Comparison of ENCODE assay signal across 1 cellular context in the genomic region with DNA sequence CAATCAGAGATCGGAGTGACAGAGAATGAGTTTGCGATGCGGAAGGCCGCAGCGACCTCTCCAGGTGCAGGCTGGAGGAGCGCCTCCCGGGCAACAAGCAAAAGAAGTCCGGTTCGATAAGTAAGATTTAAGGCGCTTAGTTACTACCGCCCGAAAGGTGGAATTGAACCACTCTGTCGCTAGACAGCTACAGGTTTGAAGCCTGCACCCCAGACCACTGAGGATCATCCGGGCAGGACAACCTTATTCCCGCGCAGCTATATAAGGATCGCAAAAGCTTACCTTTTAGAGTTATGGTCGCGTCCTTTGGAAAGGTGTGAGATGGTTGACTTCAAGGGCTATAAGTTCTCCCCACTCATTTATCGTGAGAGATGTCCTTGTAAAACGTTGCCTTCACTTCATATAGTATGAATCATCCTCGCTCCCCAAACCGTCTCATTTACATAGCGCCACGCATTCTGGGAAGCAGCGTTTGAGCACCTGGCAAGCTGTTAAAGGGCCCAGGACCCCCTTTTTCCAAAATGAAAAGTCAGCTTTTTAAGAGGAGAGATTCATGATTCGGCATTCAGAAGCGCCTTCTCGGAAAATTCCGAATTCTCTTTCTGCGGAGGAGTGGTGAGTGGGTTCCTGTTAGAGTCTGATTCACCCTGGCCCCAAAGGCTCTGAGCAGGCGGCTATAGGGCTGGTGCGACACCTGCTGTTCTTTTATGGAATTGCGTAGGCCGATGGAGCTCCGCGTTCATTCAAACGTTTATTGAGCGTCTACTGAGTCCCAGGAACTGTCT.
A peak's percentile ranks its signal among the peaks of the same experiment; 100 is the strongest.
TF ChIP-seq lines count a peak whose summit lies in the region.

No MANE protein-coding gene starts in this region.

TF ChIP-seq in HepG2, 621 proteins besides CTCF, POLR2A, EP300 and RAD21 (continued from another document and continues in another):
- TF ChIP-seq, protein P1, sequence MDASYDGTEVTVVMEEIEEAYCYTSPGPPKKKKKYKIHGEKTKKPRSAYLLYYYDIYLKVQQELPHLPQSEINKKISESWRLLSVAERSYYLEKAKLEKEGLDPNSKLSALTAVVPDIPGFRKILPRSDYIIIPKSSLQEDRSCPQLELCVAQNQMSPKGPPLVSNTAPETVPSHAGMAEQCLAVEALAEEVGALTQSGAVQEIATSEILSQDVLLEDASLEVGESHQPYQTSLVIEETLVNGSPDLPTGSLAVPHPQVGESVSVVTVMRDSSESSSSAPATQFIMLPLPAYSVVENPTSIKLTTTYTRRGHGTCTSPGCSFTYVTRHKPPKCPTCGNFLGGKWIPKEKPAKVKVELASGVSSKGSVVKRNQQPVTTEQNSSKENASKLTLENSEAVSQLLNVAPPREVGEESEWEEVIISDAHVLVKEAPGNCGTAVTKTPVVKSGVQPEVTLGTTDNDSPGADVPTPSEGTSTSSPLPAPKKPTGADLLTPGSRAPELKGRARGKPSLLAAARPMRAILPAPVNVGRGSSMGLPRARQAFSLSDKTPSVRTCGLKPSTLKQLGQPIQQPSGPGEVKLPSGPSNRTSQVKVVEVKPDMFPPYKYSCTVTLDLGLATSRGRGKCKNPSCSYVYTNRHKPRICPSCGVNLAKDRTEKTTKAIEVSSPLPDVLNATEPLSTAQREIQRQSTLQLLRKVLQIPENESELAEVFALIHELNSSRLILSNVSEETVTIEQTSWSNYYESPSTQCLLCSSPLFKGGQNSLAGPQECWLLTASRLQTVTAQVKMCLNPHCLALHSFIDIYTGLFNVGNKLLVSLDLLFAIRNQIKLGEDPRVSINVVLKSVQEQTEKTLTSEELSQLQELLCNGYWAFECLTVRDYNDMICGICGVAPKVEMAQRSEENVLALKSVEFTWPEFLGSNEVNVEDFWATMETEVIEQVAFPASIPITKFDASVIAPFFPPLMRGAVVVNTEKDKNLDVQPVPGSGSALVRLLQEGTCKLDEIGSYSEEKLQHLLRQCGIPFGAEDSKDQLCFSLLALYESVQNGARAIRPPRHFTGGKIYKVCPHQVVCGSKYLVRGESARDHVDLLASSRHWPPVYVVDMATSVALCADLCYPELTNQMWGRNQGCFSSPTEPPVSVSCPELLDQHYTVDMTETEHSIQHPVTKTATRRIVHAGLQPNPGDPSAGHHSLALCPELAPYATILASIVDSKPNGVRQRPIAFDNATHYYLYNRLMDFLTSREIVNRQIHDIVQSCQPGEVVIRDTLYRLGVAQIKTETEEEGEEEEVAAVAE (CRISPR knock-in tag; IDR thresholded peaks at IDR 0.05; ENCODE audit: borderline replicate concordance) = peak; percentile 16; the same call in 1 of the 2 replicates
- TF ChIP-seq, protein P2, sequence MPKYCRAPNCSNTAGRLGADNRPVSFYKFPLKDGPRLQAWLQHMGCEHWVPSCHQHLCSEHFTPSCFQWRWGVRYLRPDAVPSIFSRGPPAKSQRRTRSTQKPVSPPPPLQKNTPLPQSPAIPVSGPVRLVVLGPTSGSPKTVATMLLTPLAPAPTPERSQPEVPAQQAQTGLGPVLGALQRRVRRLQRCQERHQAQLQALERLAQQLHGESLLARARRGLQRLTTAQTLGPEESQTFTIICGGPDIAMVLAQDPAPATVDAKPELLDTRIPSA (CRISPR knock-in tag; IDR thresholded peaks at IDR 0.05; ENCODE audit: borderline replicate concordance) = no peak
- TF ChIP-seq FOXP1 (IDR thresholded peaks at IDR 0.05) (no peak), FOXP1 (CRISPR knock-in tag; IDR thresholded peaks at IDR 0.05) (no peak), REXO4 (CRISPR knock-in tag; IDR thresholded peaks at IDR 0.05; ENCODE audit: borderline replicate concordance) (no peak), ZC3H13 (CRISPR knock-in tag; IDR thresholded peaks at IDR 0.05) (peak; percentile 47; the same call in 1 of the 2 replicates), NCOA2 (CRISPR knock-in tag; IDR thresholded peaks at IDR 0.05) (no peak), PRPF4 (IDR thresholded peaks at IDR 0.05; ENCODE audit: low read depth, low read length, poor library complexity, severe bottlenecking) (peak; percentile 40), NPAS2 (CRISPR knock-in tag; IDR thresholded peaks at IDR 0.05; ENCODE audit: borderline replicate concordance) (no peak), KDM4B (CRISPR knock-in tag; IDR thresholded peaks at IDR 0.05) (0 out of 2 replicates have a peak, but pooled peaks have one; percentile 18), ZNF510 (CRISPR knock-in tag; IDR thresholded peaks at IDR 0.05; ENCODE audit: low read depth) (0 out of 2 replicates have a peak, but pooled peaks have one; percentile 56), ZFY (CRISPR knock-in tag; IDR thresholded peaks at IDR 0.05) (peak; percentile 43; the same call in 1 of the 2 replicates), HOXA5 (CRISPR knock-in tag; IDR thresholded peaks at IDR 0.05) (peak; percentile 85; the same call in 1 of the 2 replicates), RAD51 (IDR thresholded peaks at IDR 0.05; ENCODE audit: borderline replicate concordance) (no peak), MEIS2 (CRISPR knock-in tag; IDR thresholded peaks at IDR 0.05) (0 out of 2 replicates have a peak, but pooled peaks have one; percentile 25), MEF2D (CRISPR knock-in tag; IDR thresholded peaks at IDR 0.05) (peak; percentile 74; the same call in 1 of the 2 replicates), ZNF337 (CRISPR knock-in tag; IDR thresholded peaks at IDR 0.05; ENCODE audit: borderline replicate concordance, low read depth) (0 out of 2 replicates have a peak, but pooled peaks have one; percentile 29), SAP130 (CRISPR knock-in tag; IDR thresholded peaks at IDR 0.05; ENCODE audit: low read depth) (peak; percentile 68), FOXK2 (IDR thresholded peaks at IDR 0.05) (peak; percentile 5; the same call in 1 of the 2 replicates)
- TF ChIP-seq, protein P3, sequence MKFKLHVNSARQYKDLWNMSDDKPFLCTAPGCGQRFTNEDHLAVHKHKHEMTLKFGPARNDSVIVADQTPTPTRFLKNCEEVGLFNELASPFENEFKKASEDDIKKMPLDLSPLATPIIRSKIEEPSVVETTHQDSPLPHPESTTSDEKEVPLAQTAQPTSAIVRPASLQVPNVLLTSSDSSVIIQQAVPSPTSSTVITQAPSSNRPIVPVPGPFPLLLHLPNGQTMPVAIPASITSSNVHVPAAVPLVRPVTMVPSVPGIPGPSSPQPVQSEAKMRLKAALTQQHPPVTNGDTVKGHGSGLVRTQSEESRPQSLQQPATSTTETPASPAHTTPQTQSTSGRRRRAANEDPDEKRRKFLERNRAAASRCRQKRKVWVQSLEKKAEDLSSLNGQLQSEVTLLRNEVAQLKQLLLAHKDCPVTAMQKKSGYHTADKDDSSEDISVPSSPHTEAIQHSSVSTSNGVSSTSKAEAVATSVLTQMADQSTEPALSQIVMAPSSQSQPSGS (CRISPR knock-in tag; IDR thresholded peaks at IDR 0.05) = peak; percentile 68
- TF ChIP-seq, protein P4, sequence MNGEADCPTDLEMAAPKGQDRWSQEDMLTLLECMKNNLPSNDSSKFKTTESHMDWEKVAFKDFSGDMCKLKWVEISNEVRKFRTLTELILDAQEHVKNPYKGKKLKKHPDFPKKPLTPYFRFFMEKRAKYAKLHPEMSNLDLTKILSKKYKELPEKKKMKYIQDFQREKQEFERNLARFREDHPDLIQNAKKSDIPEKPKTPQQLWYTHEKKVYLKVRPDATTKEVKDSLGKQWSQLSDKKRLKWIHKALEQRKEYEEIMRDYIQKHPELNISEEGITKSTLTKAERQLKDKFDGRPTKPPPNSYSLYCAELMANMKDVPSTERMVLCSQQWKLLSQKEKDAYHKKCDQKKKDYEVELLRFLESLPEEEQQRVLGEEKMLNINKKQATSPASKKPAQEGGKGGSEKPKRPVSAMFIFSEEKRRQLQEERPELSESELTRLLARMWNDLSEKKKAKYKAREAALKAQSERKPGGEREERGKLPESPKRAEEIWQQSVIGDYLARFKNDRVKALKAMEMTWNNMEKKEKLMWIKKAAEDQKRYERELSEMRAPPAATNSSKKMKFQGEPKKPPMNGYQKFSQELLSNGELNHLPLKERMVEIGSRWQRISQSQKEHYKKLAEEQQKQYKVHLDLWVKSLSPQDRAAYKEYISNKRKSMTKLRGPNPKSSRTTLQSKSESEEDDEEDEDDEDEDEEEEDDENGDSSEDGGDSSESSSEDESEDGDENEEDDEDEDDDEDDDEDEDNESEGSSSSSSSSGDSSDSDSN (CRISPR knock-in tag; IDR thresholded peaks at IDR 0.05) = peak; percentile 75
- TF ChIP-seq, protein P5, sequence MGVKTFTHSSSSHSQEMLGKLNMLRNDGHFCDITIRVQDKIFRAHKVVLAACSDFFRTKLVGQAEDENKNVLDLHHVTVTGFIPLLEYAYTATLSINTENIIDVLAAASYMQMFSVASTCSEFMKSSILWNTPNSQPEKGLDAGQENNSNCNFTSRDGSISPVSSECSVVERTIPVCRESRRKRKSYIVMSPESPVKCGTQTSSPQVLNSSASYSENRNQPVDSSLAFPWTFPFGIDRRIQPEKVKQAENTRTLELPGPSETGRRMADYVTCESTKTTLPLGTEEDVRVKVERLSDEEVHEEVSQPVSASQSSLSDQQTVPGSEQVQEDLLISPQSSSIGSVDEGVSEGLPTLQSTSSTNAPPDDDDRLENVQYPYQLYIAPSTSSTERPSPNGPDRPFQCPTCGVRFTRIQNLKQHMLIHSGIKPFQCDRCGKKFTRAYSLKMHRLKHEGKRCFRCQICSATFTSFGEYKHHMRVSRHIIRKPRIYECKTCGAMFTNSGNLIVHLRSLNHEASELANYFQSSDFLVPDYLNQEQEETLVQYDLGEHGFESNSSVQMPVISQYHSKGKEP (CRISPR knock-in tag; IDR thresholded peaks at IDR 0.05) = no peak; the same call in 1 of the 2 replicates
- TF ChIP-seq, protein P6, sequence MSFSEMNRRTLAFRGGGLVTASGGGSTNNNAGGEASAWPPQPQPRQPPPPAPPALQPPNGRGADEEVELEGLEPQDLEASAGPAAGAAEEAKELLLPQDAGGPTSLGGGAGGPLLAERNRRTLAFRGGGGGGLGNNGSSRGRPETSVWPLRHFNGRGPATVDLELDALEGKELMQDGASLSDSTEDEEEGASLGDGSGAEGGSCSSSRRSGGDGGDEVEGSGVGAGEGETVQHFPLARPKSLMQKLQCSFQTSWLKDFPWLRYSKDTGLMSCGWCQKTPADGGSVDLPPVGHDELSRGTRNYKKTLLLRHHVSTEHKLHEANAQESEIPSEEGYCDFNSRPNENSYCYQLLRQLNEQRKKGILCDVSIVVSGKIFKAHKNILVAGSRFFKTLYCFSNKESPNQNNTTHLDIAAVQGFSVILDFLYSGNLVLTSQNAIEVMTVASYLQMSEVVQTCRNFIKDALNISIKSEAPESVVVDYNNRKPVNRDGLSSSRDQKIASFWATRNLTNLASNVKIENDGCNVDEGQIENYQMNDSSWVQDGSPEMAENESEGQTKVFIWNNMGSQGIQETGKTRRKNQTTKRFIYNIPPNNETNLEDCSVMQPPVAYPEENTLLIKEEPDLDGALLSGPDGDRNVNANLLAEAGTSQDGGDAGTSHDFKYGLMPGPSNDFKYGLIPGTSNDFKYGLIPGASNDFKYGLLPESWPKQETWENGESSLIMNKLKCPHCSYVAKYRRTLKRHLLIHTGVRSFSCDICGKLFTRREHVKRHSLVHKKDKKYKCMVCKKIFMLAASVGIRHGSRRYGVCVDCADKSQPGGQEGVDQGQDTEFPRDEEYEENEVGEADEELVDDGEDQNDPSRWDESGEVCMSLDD (CRISPR knock-in tag; IDR thresholded peaks at IDR 0.05; ENCODE audit: borderline replicate concordance) = no peak
- TF ChIP-seq, protein P7, sequence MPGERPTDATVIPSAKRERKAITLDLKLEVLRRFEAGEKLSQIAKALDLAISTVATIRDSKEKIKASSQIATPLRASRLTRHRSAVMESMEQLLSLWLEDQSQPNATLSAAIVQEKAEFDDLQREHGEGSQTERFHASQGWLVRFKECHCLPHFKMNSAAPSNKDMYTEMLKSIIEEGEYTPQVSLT (CRISPR knock-in tag; IDR thresholded peaks at IDR 0.05; ENCODE audit: borderline replicate concordance, low read depth) = no peak
- TF ChIP-seq, protein P8, sequence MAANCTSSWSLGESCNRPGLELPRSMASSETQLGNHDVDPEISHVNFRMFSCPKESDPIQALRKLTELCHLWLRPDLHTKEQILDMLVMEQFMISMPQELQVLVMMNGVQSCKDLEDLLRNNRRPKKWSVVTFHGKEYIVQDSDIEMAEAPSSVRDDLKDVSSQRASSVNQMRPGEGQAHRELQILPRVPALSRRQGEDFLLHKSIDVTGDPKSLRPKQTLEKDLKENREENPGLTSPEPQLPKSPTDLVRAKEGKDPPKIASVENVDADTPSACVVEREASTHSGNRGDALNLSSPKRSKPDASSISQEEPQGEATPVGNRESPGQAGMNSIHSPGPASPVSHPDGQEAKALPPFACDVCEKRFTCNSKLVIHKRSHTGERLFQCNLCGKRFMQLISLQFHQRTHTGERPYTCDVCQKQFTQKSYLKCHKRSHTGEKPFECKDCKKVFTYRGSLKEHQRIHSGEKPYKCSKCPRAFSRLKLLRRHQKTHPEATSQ (CRISPR knock-in tag; IDR thresholded peaks at IDR 0.05; ENCODE audit: borderline replicate concordance) = 0 out of 2 replicates have a peak, but pooled peaks have one; percentile 34
- TF ChIP-seq, protein P9, sequence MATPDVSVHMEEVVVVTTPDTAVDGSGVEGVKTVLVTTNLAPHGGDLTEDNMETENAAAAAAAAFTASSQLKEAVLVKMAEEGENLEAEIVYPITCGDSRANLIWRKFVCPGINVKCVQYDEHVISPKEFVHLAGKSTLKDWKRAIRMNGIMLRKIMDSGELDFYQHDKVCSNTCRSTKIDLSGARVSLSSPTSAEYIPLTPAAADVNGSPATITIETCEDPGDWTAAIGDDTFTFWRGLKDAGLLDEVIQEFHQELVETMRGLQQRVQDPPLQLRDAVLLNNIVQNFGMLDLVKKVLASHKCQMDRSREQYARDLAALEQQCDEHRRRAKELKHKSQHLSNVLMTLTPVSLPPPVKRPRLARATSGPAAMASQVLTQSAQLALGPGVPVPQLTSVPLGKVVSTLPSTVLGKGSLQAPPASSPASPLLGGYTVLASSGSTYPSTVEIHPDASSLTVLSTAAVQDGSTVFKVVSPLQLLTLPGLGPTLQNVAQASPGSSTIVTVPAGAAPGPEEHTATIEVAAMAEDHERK (CRISPR knock-in tag; IDR thresholded peaks at IDR 0.05; ENCODE audit: low read depth) = 0 out of 2 replicates have a peak, but pooled peaks have one; percentile 10
- TF ChIP-seq, protein P10, sequence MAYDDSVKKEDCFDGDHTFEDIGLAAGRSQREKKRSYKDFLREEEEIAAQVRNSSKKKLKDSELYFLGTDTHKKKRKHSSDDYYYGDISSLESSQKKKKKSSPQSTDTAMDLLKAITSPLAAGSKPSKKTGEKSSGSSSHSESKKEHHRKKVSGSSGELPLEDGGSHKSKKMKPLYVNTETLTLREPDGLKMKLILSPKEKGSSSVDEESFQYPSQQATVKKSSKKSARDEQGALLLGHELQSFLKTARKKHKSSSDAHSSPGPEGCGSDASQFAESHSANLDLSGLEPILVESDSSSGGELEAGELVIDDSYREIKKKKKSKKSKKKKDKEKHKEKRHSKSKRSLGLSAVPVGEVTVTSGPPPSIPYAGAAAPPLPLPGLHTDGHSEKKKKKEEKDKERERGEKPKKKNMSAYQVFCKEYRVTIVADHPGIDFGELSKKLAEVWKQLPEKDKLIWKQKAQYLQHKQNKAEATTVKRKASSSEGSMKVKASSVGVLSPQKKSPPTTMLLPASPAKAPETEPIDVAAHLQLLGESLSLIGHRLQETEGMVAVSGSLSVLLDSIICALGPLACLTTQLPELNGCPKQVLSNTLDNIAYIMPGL (CRISPR knock-in tag; IDR thresholded peaks at IDR 0.05; ENCODE audit: borderline replicate concordance in 1 of 2, low read depth in 1 of 2) = peak; percentile 95 to 99
- TF ChIP-seq, protein P11, sequence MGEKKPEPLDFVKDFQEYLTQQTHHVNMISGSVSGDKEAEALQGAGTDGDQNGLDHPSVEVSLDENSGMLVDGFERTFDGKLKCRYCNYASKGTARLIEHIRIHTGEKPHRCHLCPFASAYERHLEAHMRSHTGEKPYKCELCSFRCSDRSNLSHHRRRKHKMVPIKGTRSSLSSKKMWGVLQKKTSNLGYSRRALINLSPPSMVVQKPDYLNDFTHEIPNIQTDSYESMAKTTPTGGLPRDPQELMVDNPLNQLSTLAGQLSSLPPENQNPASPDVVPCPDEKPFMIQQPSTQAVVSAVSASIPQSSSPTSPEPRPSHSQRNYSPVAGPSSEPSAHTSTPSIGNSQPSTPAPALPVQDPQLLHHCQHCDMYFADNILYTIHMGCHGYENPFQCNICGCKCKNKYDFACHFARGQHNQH (CRISPR knock-in tag; IDR thresholded peaks at IDR 0.05) = peak; percentile 97
